Comparison of ENCODE assay signal across 8 cellular contexts in genomic region chrX:13689519-13690211, GRCh38. TPM values are rescaled to one million over a fixed set of nuclear protein-coding genes. Genes with fewer than 3 reads are reported as not detected.
DNase-seq lines count a peak whose midpoint lies in the region; ATAC-seq and TF ChIP-seq lines count a peak whose summit lies in the region.

No MANE protein-coding gene starts in this region.

- DNase-seq in CD14-positive monocyte (ENCODE audit: low spot score), result no peak
- no peak for DNase-seq in HFF-Myc (ENCODE audit: extremely low read depth, low read depth)
- no peak for DNase-seq in WTC11 (ENCODE audit: low spot score)
- DNase-seq in globus pallidus (ENCODE audit: low spot score), result peak; percentile 39
- no peak for DNase-seq in sigmoid colon
- DNase-seq in SHP77 treated with DMSO at 0.1 percent for 48 hours (lab: John Stamatoyannopoulos, UW), result no peak
- DNase-seq in stimulated activated CD4-positive, alpha-beta T cell treated with anti-CD3 and anti-CD28 coated beads, Interleukin-4, amount 100 ng/mL, for 24 hours, result no peak

- H3K4me1 ChIP-seq in sigmoid colon, result peaks cover 0 to 40% (median 24%) of the 10 kb centered on the region in 4 donors

- ATAC-seq in WTC11, result no peak
- no peak for ATAC-seq in HG02763 (IDR thresholded peaks at IDR 0.05; ENCODE audit: unreplicated experiment)

- H3K4me1 Mint-ChIP-seq in CD14-positive monocyte (peaks cover 44% of the 10 kb centered on the region), WTC11 (peaks cover 32% of the 10 kb centered on the region)

- H3K27ac Mint-ChIP-seq in CD14-positive monocyte, result peak overlapping the region; percentile 87 to 97 (median 94)
- no peak overlapping the region for H3K27ac Mint-ChIP-seq in WTC11

- intact Hi-C loops in CD14-positive monocyte (cut with micrococcal nuclease), result loop anchor here (5.0 to 10.0 kb wide), 2 partner anchors 37 to 1185 kb away; partner anchors contain the start of genes FANCB (in 1 of the 2), MOSPD2 (in 1 of the 2) and TCEANC (in 1 of the 2)
- intact Hi-C loops in sigmoid colon (cut with DNase I), result loop anchor here (2.0 to 5.0 kb wide), 2 partner anchors 32 to 45 kb away; partner anchors contain the start of genes OFD1 and TRAPPC2

- H3K9me3 Mint-ChIP-seq in CD14-positive monocyte (peaks cover 0 to 6% (median 0%) of the 10 kb centered on the region in 7 donors), WTC11 (no peaks in the 10 kb centered on the region)

- H3K4me3 ChIP-seq in HFF-Myc (replicated peaks; ENCODE audit: low read depth, low read length), result peak overlapping the region; percentile 58
- peak overlapping the region; percentile 66 to 74 (median 69) for H3K4me3 ChIP-seq in sigmoid colon

- no peak for TF ChIP-seq CTCF in CD14-positive monocyte (IDR thresholded peaks at IDR 0.05)
- no peak for TF ChIP-seq CTCF in HFF-Myc (IDR thresholded peaks at IDR 0.05; ENCODE audit: low read depth, low read length, missing control alignments)
- TF ChIP-seq CTCF in WTC11 (IDR thresholded peaks at IDR 0.05), result no peak
- no peak for TF ChIP-seq CTCF in sigmoid colon (IDR thresholded peaks at IDR 0.05)

- peak overlapping the region; percentile 91 to 94 (median 93) for H3K27ac ChIP-seq in sigmoid colon

- H3K36me3 Mint-ChIP-seq in CD14-positive monocyte (no peaks in the 10 kb centered on the region), WTC11 (no peaks in the 10 kb centered on the region)

- no peak for TF ChIP-seq POLR2A in sigmoid colon (IDR thresholded peaks at IDR 0.05)

- H3K4me3 Mint-ChIP-seq in CD14-positive monocyte (peak overlapping the region; percentile 83 to 92), WTC11 (peak overlapping the region; percentile 87)

- 0% methylated on average over 26 of the region's 26 CpGs for WGBS in sigmoid colon, 2 donors

- TF ChIP-seq EP300 in sigmoid colon (IDR thresholded peaks at IDR 0.05), result no peak

- H3K27me3 ChIP-seq in sigmoid colon, result peaks cover 0 to 4% (median 0%) of the 10 kb centered on the region in 3 donors

- POLR2A ChIA-PET in WTC11 (lab: Charles Lee), result interaction anchor here (2.6 kb wide), 1 partner anchor 45 kb away, joined by 12 read pairs; the partner anchor contains the start of genes OFD1 and TRAPPC2

- H3K27me3 Mint-ChIP-seq in CD14-positive monocyte (ENCODE audit: low read depth in 3 of 3) (peaks cover 0 to 36% (median 0%) of the 10 kb centered on the region in 3 donors), WTC11 (ENCODE audit: low read depth) (peaks cover 19% of the 10 kb centered on the region)

- CTCF ChIA-PET in WTC11 (lab: Charles Lee), result no interaction called here

- no peaks in the 10 kb centered on the region for H3K9me3 ChIP-seq in sigmoid colon

- no peaks in the 10 kb centered on the region for H3K36me3 ChIP-seq in sigmoid colon

TF ChIP-seq in WTC11, 78 proteins besides CTCF, POLR2A, EP300 and RAD21:
- no peak for TF ChIP-seq SMAD4 (CRISPR knock-in tag; IDR thresholded peaks at IDR 0.05)
- TF ChIP-seq ZNF281 (CRISPR knock-in tag; IDR thresholded peaks at IDR 0.05), result no peak
- TF ChIP-seq ZNF219 (CRISPR knock-in tag; IDR thresholded peaks at IDR 0.05; ENCODE audit: borderline replicate concordance), result no peak
- TF ChIP-seq NFE2L1 (CRISPR knock-in tag; IDR thresholded peaks at IDR 0.05), result no peak
- no peak for TF ChIP-seq CBFB (CRISPR knock-in tag; IDR thresholded peaks at IDR 0.05; ENCODE audit: low read depth)
- TF ChIP-seq, protein P1, sequence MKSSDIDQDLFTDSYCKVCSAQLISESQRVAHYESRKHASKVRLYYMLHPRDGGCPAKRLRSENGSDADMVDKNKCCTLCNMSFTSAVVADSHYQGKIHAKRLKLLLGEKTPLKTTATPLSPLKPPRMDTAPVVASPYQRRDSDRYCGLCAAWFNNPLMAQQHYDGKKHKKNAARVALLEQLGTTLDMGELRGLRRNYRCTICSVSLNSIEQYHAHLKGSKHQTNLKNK (CRISPR knock-in tag; IDR thresholded peaks at IDR 0.05), result no peak
- TF ChIP-seq HMGA2 (CRISPR knock-in tag; IDR thresholded peaks at IDR 0.05), result no peak
- TF ChIP-seq FOXK1 (CRISPR knock-in tag; IDR thresholded peaks at IDR 0.05), result no peak
- no peak for TF ChIP-seq FOXP4 (CRISPR knock-in tag; IDR thresholded peaks at IDR 0.05)
- no peak for TF ChIP-seq ZSCAN18 (CRISPR knock-in tag; IDR thresholded peaks at IDR 0.05)
- TF ChIP-seq TP53 (CRISPR knock-in tag; IDR thresholded peaks at IDR 0.05), result no peak
- TF ChIP-seq MXD4 (CRISPR knock-in tag; IDR thresholded peaks at IDR 0.05; ENCODE audit: borderline replicate concordance), result no peak
- no peak for TF ChIP-seq IRF2 (CRISPR knock-in tag; IDR thresholded peaks at IDR 0.05; ENCODE audit: borderline replicate concordance, low read depth)
- no peak for TF ChIP-seq ATF6 (CRISPR knock-in tag; IDR thresholded peaks at IDR 0.05)
- no peak for TF ChIP-seq ZNF232 (CRISPR knock-in tag; IDR thresholded peaks at IDR 0.05)

RNA-seq across cellular contexts. Expression of gene RAB9A, which starts 0.7 kb away (rescaled TPM):
- polyA plus RNA-seq in CD14-positive monocyte, result 10 to 100 TPM; 30.8 to 38.1 TPM
- total RNA-seq in WTC11 (2021), result 18.9 to 26.3 TPM (median 20.7 TPM) in 3 replicates
- 10 to 100 TPM; 11.8 to 28.6 (median 24.4) TPM for total RNA-seq in sigmoid colon
- 10 to 100 TPM; 31.6 to 73.5 (median 46.2) TPM for polyA plus RNA-seq in sigmoid colon

RNA-seq across cellular contexts. Expression of gene TCEANC, which starts 36.7 kb away (rescaled TPM):
- polyA plus RNA-seq in CD14-positive monocyte, result 1 to 10 TPM; 1.6 to 1.9 TPM
- total RNA-seq in WTC11 (2021), result 2.0 to 3.1 TPM (median 2.6 TPM) in 3 replicates
- 1 to 10 TPM; 2.6 to 8.7 (median 6.2) TPM for total RNA-seq in sigmoid colon
- 1 to 10 TPM; 1.2 to 2.0 (median 1.2) TPM for polyA plus RNA-seq in sigmoid colon

RNA-seq across cellular contexts. Expression of gene TRAPPC2, which starts 44.8 kb away (rescaled TPM):
- polyA plus RNA-seq in CD14-positive monocyte (10 to 100 TPM; 12.2 to 18.3 TPM), sigmoid colon (1 to 10 TPM; 5.5 to 9.0 (median 6.0) TPM)
- total RNA-seq in WTC11 (2021) (10.2 to 13.9 TPM (median 10.7 TPM) in 3 replicates), sigmoid colon (10 to 100 TPM; 20.1 to 22.8 (median 22.4) TPM)

RNA-seq across cellular contexts. Expression of gene OFD1, which starts 44.9 kb away (rescaled TPM):
- polyA plus RNA-seq in CD14-positive monocyte (1 to 10 TPM; 2.4 to 2.9 TPM), sigmoid colon (10 to 100 TPM in 2 of 3 donors, 1 to 10 TPM in 1; 7.4 to 21.2 (median 19.8) TPM)
- total RNA-seq in WTC11 (2021) (22.8 to 25.1 TPM (median 23.4 TPM) in 3 replicates), sigmoid colon (10 to 100 TPM; 12.8 to 46.0 (median 15.1) TPM)
